In genomic region chr3:71066356-71066755, GRCh38 we compare ENCODE assay signal across 8 cellular contexts.
DNase-seq lines count a peak whose midpoint lies in the region; ATAC-seq and TF ChIP-seq lines count a peak whose summit lies in the region.

No MANE protein-coding gene starts in this region.

- no peaks in the 10 kb centered on the region for H3K9me3 Mint-ChIP-seq in activated T-helper 17 cell treated with anti-CD3 and anti-CD28 coated beads, Interleukin-2, amount 50 U/mL, for 72 hours

- DNase-seq in A673 (ENCODE audit: low spot score), result no peak
- peak; percentile 55 to 61 for DNase-seq in lung microvascular endothelial cell (ENCODE audit: low read depth in 2 of 2)
- no peak for DNase-seq in cerebellar nuclear complex (lab: John Stamatoyannopoulos, UW)
- no peak for DNase-seq in nucleus accumbens (lab: John Stamatoyannopoulos, UW)

- H3K4me3 ChIP-seq in A673 (ENCODE audit: low read depth, low read length, poor library complexity, severe bottlenecking) (no peak overlapping the region), HUES6 (ENCODE audit: low read depth, low read length) (peak overlapping the region; percentile 63)

- ATAC-seq in activated T-helper 17 cell treated with anti-CD3 and anti-CD28 coated beads, Interleukin-2, amount 50 U/mL, for 72 hours (replicated peaks), result peak; percentile 28
- ATAC-seq in GM21381 (IDR thresholded peaks at IDR 0.05; ENCODE audit: unreplicated experiment) (no peak), HG03354 (IDR thresholded peaks at IDR 0.05; ENCODE audit: poor library complexity, severe bottlenecking, unreplicated experiment) (no peak)

- POLR2A ChIA-PET in A673 (lab: Charles Lee; ENCODE audit: low non-redundant PET), result no interaction called here

- no TSS peak for BruUV-seq in A673 (replicated peaks; lab: Mats Ljungman, UMichigan)

- no peak overlapping the region for H3K9ac ChIP-seq in HUES6 (ENCODE audit: low read length)

- H3K27ac ChIP-seq in A673 (ENCODE audit: low read depth, low read length, poor library complexity, severe bottlenecking) (peak overlapping the region; percentile 47), HUES6 (ENCODE audit: low read depth, low read length) (no peak overlapping the region)

- H3K4me3 Mint-ChIP-seq in activated T-helper 17 cell treated with anti-CD3 and anti-CD28 coated beads, Interleukin-2, amount 50 U/mL, for 72 hours, result no peak overlapping the region

- TF ChIP-seq CTCF in A673 (conservative IDR thresholded peaks at IDR 0.05; ENCODE audit: low read depth, low read length), result no peak

- H3K27ac Mint-ChIP-seq in activated T-helper 17 cell treated with anti-CD3 and anti-CD28 coated beads, Interleukin-2, amount 50 U/mL, for 72 hours, result no peak overlapping the region

- no peaks in the 10 kb centered on the region for H3K27me3 ChIP-seq in A673 (replicated peaks; ENCODE audit: insufficient read depth, low read depth, low read length, poor library complexity)
- H3K27me3 ChIP-seq in HUES6 (ENCODE audit: control insufficient read depth, insufficient read depth, low read length), result no peaks in the 10 kb centered on the region

- H3K4me1 ChIP-seq in A673 (ENCODE audit: insufficient read depth, low read length, poor library complexity, severe bottlenecking), result peaks cover 55% of the 10 kb centered on the region
- H3K4me1 ChIP-seq in HUES6 (ENCODE audit: control insufficient read depth, insufficient read depth, low read length), result peaks cover 60% of the 10 kb centered on the region

- intact Hi-C loops in A673 (cut with micrococcal nuclease; ENCODE audit: unreplicated experiment), result loop anchor here (5.0 to 10.0 kb wide), 4 partner anchors 59 to 518 kb away; partner anchors contain the start of gene FOXP1

- H3K9me3 ChIP-seq in A673 (ENCODE audit: low read depth, low read length, poor library complexity, severe bottlenecking) (no peaks in the 10 kb centered on the region), HUES6 (ENCODE audit: control insufficient read depth, insufficient read depth, low read depth, low read length) (no peaks in the 10 kb centered on the region)

- no peaks in the 10 kb centered on the region for H3K27me3 Mint-ChIP-seq in activated T-helper 17 cell treated with anti-CD3 and anti-CD28 coated beads, Interleukin-2, amount 50 U/mL, for 72 hours

- peaks cover 46% of the 10 kb centered on the region for H3K4me1 Mint-ChIP-seq in activated T-helper 17 cell treated with anti-CD3 and anti-CD28 coated beads, Interleukin-2, amount 50 U/mL, for 72 hours

- CTCF ChIA-PET in A673 (lab: Charles Lee), result no interaction called here

- peaks cover 25% of the 10 kb centered on the region for H3K36me3 Mint-ChIP-seq in activated T-helper 17 cell treated with anti-CD3 and anti-CD28 coated beads, Interleukin-2, amount 50 U/mL, for 72 hours (ENCODE audit: low read depth)

- H3K36me3 ChIP-seq in A673 (ENCODE audit: insufficient read depth, low read length, poor library complexity, severe bottlenecking) (no peaks in the 10 kb centered on the region), HUES6 (ENCODE audit: control insufficient read depth, insufficient read depth, low read length) (no peaks in the 10 kb centered on the region)

Comparison
In these comparisons a context has a peak if more than half of its experiments do, and no peak if none do; other contexts are left out.
1. DNase-seq: peak in lung microvascular endothelial cell (2 of 2); none in A673 (single experiment), cerebellar nuclear complex (0 of 2) and nucleus accumbens (0 of 56).